Comparison of ENCODE assay signal across 1 cellular context in genomic region chr5:150582281-150582791, GRCh38.
TF ChIP-seq lines count a peak whose summit lies in the region.

No MANE protein-coding gene starts in this region.

TF ChIP-seq in HepG2, 621 proteins besides CTCF, POLR2A, EP300 and RAD21 (continued from another document and continues in another):
- TF ChIP-seq CREB1 (IDR thresholded peaks at IDR 0.05) (no peak), CREB1 (CRISPR knock-in tag; IDR thresholded peaks at IDR 0.05) (no peak), CREBL2 (CRISPR knock-in tag; IDR thresholded peaks at IDR 0.05; ENCODE audit: borderline replicate concordance) (no peak), ZNF362 (CRISPR knock-in tag; IDR thresholded peaks at IDR 0.05; ENCODE audit: borderline replicate concordance) (no peak), BORCS8-MEF2B (CRISPR knock-in tag; IDR thresholded peaks at IDR 0.05) (no peak), SSRP1 (CRISPR knock-in tag; IDR thresholded peaks at IDR 0.05) (no peak), SMARCE1 (IDR thresholded peaks at IDR 0.05; ENCODE audit: borderline replicate concordance) (no peak), ZNF891 (CRISPR knock-in tag; IDR thresholded peaks at IDR 0.05) (0 out of 2 replicates have a peak, but pooled peaks have one; percentile 52), MXI1 (IDR thresholded peaks at IDR 0.05; ENCODE audit: borderline replicate concordance, low read depth, low read length) (no peak), ZNF775 (CRISPR knock-in tag; IDR thresholded peaks at IDR 0.05; ENCODE audit: borderline replicate concordance) (no peak), NFKBIZ (CRISPR knock-in tag; IDR thresholded peaks at IDR 0.05) (no peak), ZNF761 (CRISPR knock-in tag; conservative IDR thresholded peaks at IDR 0.05) (no peak), POLR2AphosphoS5 (IDR thresholded peaks at IDR 0.05; ENCODE audit: low read depth, low read length) (no peak), ZMYM4 (CRISPR knock-in tag; IDR thresholded peaks at IDR 0.05) (peak; percentile 42; the same call in 1 of the 2 replicates), ZEB1 (IDR thresholded peaks at IDR 0.05; ENCODE audit: insufficient replicate concordance, low read depth) (no peak), PHB2 (IDR thresholded peaks at IDR 0.05; ENCODE audit: partially characterized antibody) (no peak), TAF1 (CRISPR knock-in tag; IDR thresholded peaks at IDR 0.05) (no peak), SIN3B (IDR thresholded peaks at IDR 0.05; ENCODE audit: low read length) (no peak), ZNF430 (CRISPR knock-in tag; IDR thresholded peaks at IDR 0.05) (no peak), ATF1 (CRISPR knock-in tag; IDR thresholded peaks at IDR 0.05) (no peak), U2AF2 (IDR thresholded peaks at IDR 0.05; ENCODE audit: low read depth, low read length) (no peak), MXD3 (CRISPR knock-in tag; IDR thresholded peaks at IDR 0.05) (no peak), ZNF709 (CRISPR knock-in tag; IDR thresholded peaks at IDR 0.05) (no peak), RAD51 (IDR thresholded peaks at IDR 0.05; ENCODE audit: borderline replicate concordance) (no peak), ZFYVE20 (CRISPR knock-in tag; IDR thresholded peaks at IDR 0.05; ENCODE audit: borderline replicate concordance, low read depth) (no peak), ZFY (CRISPR knock-in tag; IDR thresholded peaks at IDR 0.05) (peak; percentile 44; the same call in 1 of the 2 replicates), ZMAT3 (CRISPR knock-in tag; conservative IDR thresholded peaks at IDR 0.05) (no peak), MTA3 (CRISPR knock-in tag; IDR thresholded peaks at IDR 0.05) (no peak), ZNF318 (CRISPR knock-in tag; IDR thresholded peaks at IDR 0.05) (no peak), ERF (CRISPR knock-in tag; IDR thresholded peaks at IDR 0.05) (no peak), CBX5 (CRISPR knock-in tag; IDR thresholded peaks at IDR 0.05; ENCODE audit: borderline replicate concordance) (no peak; the same call in 1 of the 2 replicates), ZNF446 (CRISPR knock-in tag; IDR thresholded peaks at IDR 0.05) (no peak)
- TF ChIP-seq, protein P1, sequence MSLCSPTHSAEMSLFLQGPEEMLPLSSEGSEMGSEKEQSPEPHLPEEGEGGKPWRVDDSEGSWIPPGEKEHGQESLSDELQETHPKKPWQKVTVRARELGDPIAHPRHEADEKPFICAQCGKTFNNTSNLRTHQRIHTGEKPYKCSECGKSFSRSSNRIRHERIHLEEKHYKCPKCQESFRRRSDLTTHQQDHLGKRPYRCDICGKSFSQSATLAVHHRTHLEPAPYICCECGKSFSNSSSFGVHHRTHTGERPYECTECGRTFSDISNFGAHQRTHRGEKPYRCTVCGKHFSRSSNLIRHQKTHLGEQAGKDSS (CRISPR knock-in tag; IDR thresholded peaks at IDR 0.05; ENCODE audit: borderline replicate concordance, low read depth) = no peak
- TF ChIP-seq, protein P2, sequence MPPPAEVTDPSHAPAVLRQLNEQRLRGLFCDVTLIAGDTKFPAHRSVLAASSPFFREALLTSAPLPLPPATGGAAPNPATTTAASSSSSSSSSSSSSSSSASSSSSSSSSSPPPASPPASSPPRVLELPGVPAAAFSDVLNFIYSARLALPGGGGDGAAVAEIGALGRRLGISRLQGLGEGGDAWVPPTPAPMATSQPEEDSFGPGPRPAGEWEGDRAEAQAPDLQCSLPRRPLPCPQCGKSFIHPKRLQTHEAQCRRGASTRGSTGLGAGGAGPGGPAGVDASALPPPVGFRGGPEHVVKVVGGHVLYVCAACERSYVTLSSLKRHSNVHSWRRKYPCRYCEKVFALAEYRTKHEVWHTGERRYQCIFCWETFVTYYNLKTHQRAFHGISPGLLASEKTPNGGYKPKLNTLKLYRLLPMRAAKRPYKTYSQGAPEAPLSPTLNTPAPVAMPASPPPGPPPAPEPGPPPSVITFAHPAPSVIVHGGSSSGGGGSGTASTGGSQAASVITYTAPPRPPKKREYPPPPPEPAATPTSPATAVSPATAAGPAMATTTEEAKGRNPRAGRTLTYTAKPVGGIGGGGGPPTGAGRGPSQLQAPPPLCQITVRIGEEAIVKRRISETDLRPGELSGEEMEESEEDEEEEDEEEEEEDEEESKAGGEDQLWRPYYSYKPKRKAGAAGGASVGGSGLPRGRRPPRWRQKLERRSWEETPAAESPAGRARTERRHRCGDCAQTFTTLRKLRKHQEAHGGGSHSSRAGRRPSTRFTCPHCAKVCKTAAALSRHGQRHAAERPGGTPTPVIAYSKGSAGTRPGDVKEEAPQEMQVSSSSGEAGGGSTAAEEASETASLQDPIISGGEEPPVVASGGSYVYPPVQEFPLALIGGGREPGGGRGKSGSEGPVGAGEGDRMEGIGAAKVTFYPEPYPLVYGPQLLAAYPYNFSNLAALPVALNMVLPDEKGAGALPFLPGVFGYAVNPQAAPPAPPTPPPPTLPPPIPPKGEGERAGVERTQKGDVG (CRISPR knock-in tag; IDR thresholded peaks at IDR 0.05; ENCODE audit: borderline replicate concordance) = no peak
- TF ChIP-seq, protein P3, sequence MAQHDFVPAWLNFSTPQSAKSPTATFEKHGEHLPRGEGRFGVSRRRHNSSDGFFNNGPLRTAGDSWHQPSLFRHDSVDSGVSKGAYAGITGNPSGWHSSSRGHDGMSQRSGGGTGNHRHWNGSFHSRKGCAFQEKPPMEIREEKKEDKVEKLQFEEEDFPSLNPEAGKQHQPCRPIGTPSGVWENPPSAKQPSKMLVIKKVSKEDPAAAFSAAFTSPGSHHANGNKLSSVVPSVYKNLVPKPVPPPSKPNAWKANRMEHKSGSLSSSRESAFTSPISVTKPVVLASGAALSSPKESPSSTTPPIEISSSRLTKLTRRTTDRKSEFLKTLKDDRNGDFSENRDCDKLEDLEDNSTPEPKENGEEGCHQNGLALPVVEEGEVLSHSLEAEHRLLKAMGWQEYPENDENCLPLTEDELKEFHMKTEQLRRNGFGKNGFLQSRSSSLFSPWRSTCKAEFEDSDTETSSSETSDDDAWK (CRISPR knock-in tag; IDR thresholded peaks at IDR 0.05) = no peak
- TF ChIP-seq, protein P4, sequence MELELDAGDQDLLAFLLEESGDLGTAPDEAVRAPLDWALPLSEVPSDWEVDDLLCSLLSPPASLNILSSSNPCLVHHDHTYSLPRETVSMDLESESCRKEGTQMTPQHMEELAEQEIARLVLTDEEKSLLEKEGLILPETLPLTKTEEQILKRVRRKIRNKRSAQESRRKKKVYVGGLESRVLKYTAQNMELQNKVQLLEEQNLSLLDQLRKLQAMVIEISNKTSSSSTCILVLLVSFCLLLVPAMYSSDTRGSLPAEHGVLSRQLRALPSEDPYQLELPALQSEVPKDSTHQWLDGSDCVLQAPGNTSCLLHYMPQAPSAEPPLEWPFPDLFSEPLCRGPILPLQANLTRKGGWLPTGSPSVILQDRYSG (CRISPR knock-in tag; IDR thresholded peaks at IDR 0.05) = no peak
- TF ChIP-seq, protein P5, sequence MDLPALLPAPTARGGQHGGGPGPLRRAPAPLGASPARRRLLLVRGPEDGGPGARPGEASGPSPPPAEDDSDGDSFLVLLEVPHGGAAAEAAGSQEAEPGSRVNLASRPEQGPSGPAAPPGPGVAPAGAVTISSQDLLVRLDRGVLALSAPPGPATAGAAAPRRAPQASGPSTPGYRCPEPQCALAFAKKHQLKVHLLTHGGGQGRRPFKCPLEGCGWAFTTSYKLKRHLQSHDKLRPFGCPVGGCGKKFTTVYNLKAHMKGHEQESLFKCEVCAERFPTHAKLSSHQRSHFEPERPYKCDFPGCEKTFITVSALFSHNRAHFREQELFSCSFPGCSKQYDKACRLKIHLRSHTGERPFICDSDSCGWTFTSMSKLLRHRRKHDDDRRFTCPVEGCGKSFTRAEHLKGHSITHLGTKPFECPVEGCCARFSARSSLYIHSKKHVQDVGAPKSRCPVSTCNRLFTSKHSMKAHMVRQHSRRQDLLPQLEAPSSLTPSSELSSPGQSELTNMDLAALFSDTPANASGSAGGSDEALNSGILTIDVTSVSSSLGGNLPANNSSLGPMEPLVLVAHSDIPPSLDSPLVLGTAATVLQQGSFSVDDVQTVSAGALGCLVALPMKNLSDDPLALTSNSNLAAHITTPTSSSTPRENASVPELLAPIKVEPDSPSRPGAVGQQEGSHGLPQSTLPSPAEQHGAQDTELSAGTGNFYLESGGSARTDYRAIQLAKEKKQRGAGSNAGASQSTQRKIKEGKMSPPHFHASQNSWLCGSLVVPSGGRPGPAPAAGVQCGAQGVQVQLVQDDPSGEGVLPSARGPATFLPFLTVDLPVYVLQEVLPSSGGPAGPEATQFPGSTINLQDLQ (CRISPR knock-in tag; IDR thresholded peaks at IDR 0.05) = no peak
- TF ChIP-seq, protein P6, sequence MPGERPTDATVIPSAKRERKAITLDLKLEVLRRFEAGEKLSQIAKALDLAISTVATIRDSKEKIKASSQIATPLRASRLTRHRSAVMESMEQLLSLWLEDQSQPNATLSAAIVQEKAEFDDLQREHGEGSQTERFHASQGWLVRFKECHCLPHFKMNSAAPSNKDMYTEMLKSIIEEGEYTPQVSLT (CRISPR knock-in tag; IDR thresholded peaks at IDR 0.05; ENCODE audit: borderline replicate concordance, low read depth) = no peak
- TF ChIP-seq, protein P7, sequence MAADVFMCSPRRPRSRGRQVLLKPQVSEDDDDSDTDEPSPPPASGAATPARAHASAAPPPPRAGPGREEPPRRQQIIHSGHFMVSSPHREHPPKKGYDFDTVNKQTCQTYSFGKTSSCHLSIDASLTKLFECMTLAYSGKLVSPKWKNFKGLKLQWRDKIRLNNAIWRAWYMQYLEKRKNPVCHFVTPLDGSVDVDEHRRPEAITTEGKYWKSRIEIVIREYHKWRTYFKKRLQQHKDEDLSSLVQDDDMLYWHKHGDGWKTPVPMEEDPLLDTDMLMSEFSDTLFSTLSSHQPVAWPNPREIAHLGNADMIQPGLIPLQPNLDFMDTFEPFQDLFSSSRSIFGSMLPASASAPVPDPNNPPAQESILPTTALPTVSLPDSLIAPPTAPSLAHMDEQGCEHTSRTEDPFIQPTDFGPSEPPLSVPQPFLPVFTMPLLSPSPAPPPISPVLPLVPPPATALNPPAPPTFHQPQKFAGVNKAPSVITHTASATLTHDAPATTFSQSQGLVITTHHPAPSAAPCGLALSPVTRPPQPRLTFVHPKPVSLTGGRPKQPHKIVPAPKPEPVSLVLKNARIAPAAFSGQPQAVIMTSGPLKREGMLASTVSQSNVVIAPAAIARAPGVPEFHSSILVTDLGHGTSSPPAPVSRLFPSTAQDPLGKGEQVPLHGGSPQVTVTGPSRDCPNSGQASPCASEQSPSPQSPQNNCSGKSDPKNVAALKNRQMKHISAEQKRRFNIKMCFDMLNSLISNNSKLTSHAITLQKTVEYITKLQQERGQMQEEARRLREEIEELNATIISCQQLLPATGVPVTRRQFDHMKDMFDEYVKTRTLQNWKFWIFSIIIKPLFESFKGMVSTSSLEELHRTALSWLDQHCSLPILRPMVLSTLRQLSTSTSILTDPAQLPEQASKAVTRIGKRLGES (CRISPR knock-in tag; IDR thresholded peaks at IDR 0.05; ENCODE audit: borderline replicate concordance) = no peak
